ENCODE assay signal across 17 cellular contexts in genomic region chr7:3879337-3880054, GRCh38.
DNase-seq lines count a peak whose midpoint lies in the region; ATAC-seq and TF ChIP-seq lines count a peak whose summit lies in the region.
"Had no signal": no experiment of that assay in that cellular context is flagged by ENCODE, and none has a peak within 500 bp of the region (broad histone marks: within the 10 kb centered on the region; RNA-seq: fewer than 3 reads in every experiment).

No MANE protein-coding gene starts in this region.

- ATAC-seq in HG03439 (IDR thresholded peaks at IDR 0.05; ENCODE audit: unreplicated experiment): no peak
- ATAC-seq: activated CD8-positive, alpha-beta T cell treated with anti-CD3 and anti-CD28 coated beads, Interleukin-2, amount 10 ng/mL, durations not matched to agents 7 days and 5 days; activated naive CD4-positive, alpha-beta T cell treated with anti-CD3 and anti-CD28 coated beads, Interleukin-2, amount 50 U/mL, for 72 hours; activated T-cell treated with anti-CD3 and anti-CD28 coated beads, Interleukin-2, amount 50 U/mL, for 4 hours had no signal

- DNase-seq in DMS79 (lab: John Stamatoyannopoulos, UW) (peak; percentile 84), NCI-H1694 (lab: John Stamatoyannopoulos, UW) (peak; percentile 16), NCI-H748 (lab: John Stamatoyannopoulos, UW; ENCODE audit: unreplicated experiment) (peak; percentile 71), left kidney (ENCODE audit: low read depth, low spot score) (peak; percentile 27), HEK293T (ENCODE audit: extremely low spot score) (no peak)
- DNase-seq in stimulated activated CD4-positive, alpha-beta T cell treated with anti-CD3 and anti-CD28 coated beads, Interleukin-12 subunit alpha, Interleukin-12 subunit beta, amount 100 ng/mL, for 4 hours: no peak
- DNase-seq in stimulated activated CD8-positive, alpha-beta memory T cell treated with anti-CD3 and anti-CD28 coated beads, Interleukin-4, amount 100 ng/mL, for 48 hours: no peak
- DNase-seq: activated B cell treated with CpG ODN at 0.5 μM for 24 hours; activated CD8-positive, alpha-beta T cell treated with anti-CD3 and anti-CD28 coated beads, Interleukin-2, amount 10 ng/mL, durations not matched to agents 7 days and 5 days; activated T-cell treated with anti-CD3 and anti-CD28 coated beads, Interleukin-2, amount 50 U/mL, for 4 hours; CD4-positive, alpha-beta T cell; NCI-H1048; NCI-H526 treated with DMSO at 0.1 percent for 48 hours; SJCRH30; stimulated activated naive CD4-positive, alpha-beta T cell had no signal

- POLR2A ChIA-PET in HEK293T (lab: Yijun Ruan, JAX): no interaction called here

- CTCF ChIA-PET in HEK293T (lab: Yijun Ruan, JAX): no interaction called here

TF ChIP-seq in HEK293T, 16 proteins besides CTCF, POLR2A, EP300 and RAD21:
- TF ChIP-seq CTBP1 (IDR thresholded peaks at IDR 0.05; ENCODE audit: borderline replicate concordance) (no peak), L3MBTL2 (conservative IDR thresholded peaks at IDR 0.05) (no peak), PKNOX1 (IDR thresholded peaks at IDR 0.05) (no peak), ARNT (IDR thresholded peaks at IDR 0.05) (no peak), TARDBP (IDR thresholded peaks at IDR 0.05) (no peak), FOXK2 (IDR thresholded peaks at IDR 0.05) (no peak), NFRKB (IDR thresholded peaks at IDR 0.05) (no peak), BHLHE40 (IDR thresholded peaks at IDR 0.05; ENCODE audit: borderline replicate concordance) (no peak), FOXA1 (IDR thresholded peaks at IDR 0.05) (no peak), HDGF (IDR thresholded peaks at IDR 0.05; ENCODE audit: borderline replicate concordance) (no peak), ELF4 (IDR thresholded peaks at IDR 0.05) (no peak)
TF ChIP-seq in HEK293T: peak in this region for 0.

Comparison
In these comparisons a context has a peak if more than half of its experiments do, and no peak if none do; other contexts are left out.
1. DNase-seq: peak in DMS79 (single experiment), NCI-H1694 (single experiment), NCI-H748 (single experiment) and left kidney (single experiment); none in HEK293T (single experiment), stimulated activated CD4-positive, alpha-beta T cell treated with anti-CD3 and anti-CD28 coated beads, Interleukin-12 subunit alpha, Interleukin-12 subunit beta, amount 100 ng/mL, for 4 hours (single experiment) and stimulated activated CD8-positive, alpha-beta memory T cell treated with anti-CD3 and anti-CD28 coated beads, Interleukin-4, amount 100 ng/mL, for 48 hours (single experiment).